Comparison of ENCODE assay signal across 19 cellular contexts in the genomic region with DNA sequence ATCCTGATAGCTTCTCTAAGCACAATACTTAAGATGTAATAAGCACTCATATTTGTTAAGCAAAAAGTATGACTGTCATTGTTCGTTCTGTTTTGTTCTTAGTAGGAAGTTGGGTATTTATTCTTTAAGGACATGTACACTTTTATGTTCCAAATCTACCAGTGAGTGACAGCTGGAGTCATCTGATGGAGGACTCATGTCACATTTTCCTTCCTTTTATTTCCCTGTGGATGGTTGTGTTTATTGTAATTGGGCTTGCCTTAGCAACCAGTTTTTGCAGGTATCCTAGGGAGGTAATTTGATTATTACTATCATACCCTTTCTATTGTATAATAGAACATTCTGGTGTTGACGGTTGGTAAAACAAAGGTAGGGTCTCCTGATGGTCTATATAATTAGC.
"Had no signal": no experiment of that assay in that cellular context is flagged by ENCODE, and none has a peak within 500 bp of the region (broad histone marks: within the 10 kb centered on the region; RNA-seq: fewer than 3 reads in every experiment).

No MANE protein-coding gene starts in this region.

- H3K9me3 ChIP-seq: Peyer's patch had no signal

- H3K4me1 ChIP-seq: Peyer's patch had no signal

- H3K4me3 ChIP-seq: Peyer's patch had no signal

- H3K27me3 ChIP-seq: Peyer's patch had no signal

- DNase-seq: activated CD4-positive, alpha-beta memory T cell treated with anti-CD3 and anti-CD28 coated beads for 36 hours; activated CD4-positive, alpha-beta T cell treated with anti-CD3 and anti-CD28 coated beads, Interleukin-2, amount 10 ng/mL, durations not matched to agents 7 days and 5 days; activated CD4-positive, CD25-positive, alpha-beta regulatory T cell; activated CD8-positive, alpha-beta memory T cell treated with anti-CD3 and anti-CD28 coated beads for 24 hours; activated effector memory CD4-positive, alpha-beta T cell treated with anti-CD3 and anti-CD28 coated beads, Interleukin-2, amount 50 U/mL, for 16 hours; activated naive CD4-positive, alpha-beta T cell treated with Interleukin-2 at 50 U/mL for 16 hours; activated T-cell treated with anti-CD3 and anti-CD28 coated beads, Interleukin-2, amount 50 U/mL, for 4 hours; amygdala; KG1; NCI-H1048; NCI-H187; NCI-H2171 treated with DMSO at 0.1 percent for 48 hours; NCI-H226; NCI-H510A; NCI-H526 treated with DMSO at 0.1 percent for 48 hours; Peyer's patch; Right ventricle myocardium superior had no signal

- ATAC-seq: activated T-cell treated with anti-CD3 and anti-CD28 coated beads, Interleukin-2, amount 50 U/mL, for 4 hours had no signal

- H3K27ac ChIP-seq: Peyer's patch, RWPE1 had no signal

- FAIRE-seq: astrocyte had no signal
